Comparison of ENCODE assay signal across 23 cellular contexts in genomic region chr16:78094998-78095397, GRCh38.
"Had no signal": no experiment of that assay in that cellular context is flagged by ENCODE, and none has a peak within 500 bp of the region (broad histone marks: within the 10 kb centered on the region; RNA-seq: fewer than 3 reads in every experiment).

No MANE protein-coding gene starts in this region.

- H3K9me3 ChIP-seq: esophagus muscularis mucosa, gastrocnemius medialis, heart right ventricle, left lung, lower lobe of right lung, mucosa of descending colon had no signal

- FAIRE-seq: colon, endothelial cell of umbilical vein, islet of Langerhans, keratinocyte had no signal

- H3K27ac ChIP-seq: coronary artery, dorsolateral prefrontal cortex, esophagus muscularis mucosa, gastrocnemius medialis, heart right ventricle, left lung, lower lobe of right lung had no signal

- H3K36me3 ChIP-seq: esophagus muscularis mucosa, gastrocnemius medialis, heart right ventricle, left lung, lower lobe of right lung had no signal

- H3K4me3 ChIP-seq: coronary artery, dorsolateral prefrontal cortex, esophagus muscularis mucosa, gastrocnemius medialis, heart right ventricle, left lung, lower lobe of right lung, mucosa of descending colon had no signal

- DNase-seq: dermis blood vessel endothelial cell; dorsolateral prefrontal cortex; effector CD4-positive, alpha-beta T cell; effector memory CD4-positive, alpha-beta T cell; foreskin melanocyte; gastrocnemius medialis; glutamatergic neuron; head of caudate nucleus; heart right ventricle; hippocampal formation; left cardiac atrium; left lung; left ventricle myocardium superior; lower lobe of right lung; mesenchymal stem cell; mucosa of descending colon; naive B cell had no signal

- H3K27me3 ChIP-seq: dorsolateral prefrontal cortex, gastrocnemius medialis had no signal
